Comparison of ENCODE assay signal across 27 cellular contexts in genomic region chr12:122200541-122201175, GRCh38. TPM values are rescaled to one million over a fixed set of nuclear protein-coding genes. Genes with fewer than 3 reads are reported as not detected.
A peak's percentile ranks its signal among the peaks of the same experiment; 100 is the strongest.
DNase-seq lines count a peak whose midpoint lies in the region; ATAC-seq and TF ChIP-seq lines count a peak whose summit lies in the region.
"Had no signal": no experiment of that assay in that cellular context is flagged by ENCODE, and none has a peak within 500 bp of the region (broad histone marks: within the 10 kb centered on the region; RNA-seq: fewer than 3 reads in every experiment).

No MANE protein-coding gene starts in this region.

- no peak overlapping the region for H2AFZ ChIP-seq in PC-3 (ENCODE audit: low read length)

- BruUV-seq in PC-3 (replicated peaks; lab: Mats Ljungman, UMichigan): no TSS peak

- H3K9me3 Mint-ChIP-seq in activated CD4-positive, alpha-beta T cell treated with anti-CD3 and anti-CD28 coated beads for 36 hours (ENCODE audit: low read depth): no peaks in the 10 kb centered on the region
- no peaks in the 10 kb centered on the region for H3K9me3 Mint-ChIP-seq in activated CD8-positive, alpha-beta T cell treated with anti-CD3 and anti-CD28 coated beads for 36 hours
- H3K9me3 Mint-ChIP-seq: activated naive CD4-positive, alpha-beta T cell treated with anti-CD3 and anti-CD28 coated beads for 36 hours had no signal

- intact Hi-C loops in PC-3 (cut with micrococcal nuclease): no loop called here
- intact Hi-C loops in sciatic nerve (cut with DNase I): no loop called here
- intact Hi-C loops in activated CD4-positive, alpha-beta T cell treated with anti-CD3 and anti-CD28 coated beads for 36 hours (cut with DNase I, micrococcal nuclease): no loop called here
- intact Hi-C loops in activated CD8-positive, alpha-beta T cell treated with anti-CD3 and anti-CD28 coated beads for 36 hours (cut with micrococcal nuclease): no loop called here

- H3K36me3 Mint-ChIP-seq in activated CD4-positive, alpha-beta T cell treated with anti-CD3 and anti-CD28 coated beads for 36 hours (ENCODE audit: low read depth): no peaks in the 10 kb centered on the region
- no peaks in the 10 kb centered on the region for H3K36me3 Mint-ChIP-seq in activated CD8-positive, alpha-beta T cell treated with anti-CD3 and anti-CD28 coated beads for 36 hours (ENCODE audit: low read depth)
- H3K36me3 Mint-ChIP-seq: activated CD4-positive, alpha-beta memory T cell treated with anti-CD3 and anti-CD28 coated beads for 36 hours had no signal

- CTCF ChIA-PET in PC-3 (lab: Charles Lee): no interaction called here
- CTCF ChIA-PET in activated CD4-positive, alpha-beta T cell treated with anti-CD3 and anti-CD28 coated beads for 36 hours (lab: Charles Lee): interaction anchor here (0.6 kb wide), 1 partner anchor 633 kb away, joined by 5 read pairs; no protein-coding TSS in a partner anchor
- CTCF ChIA-PET in activated CD8-positive, alpha-beta T cell treated with anti-CD3 and anti-CD28 coated beads for 36 hours (lab: Charles Lee): no interaction called here

- no peak overlapping the region for H3K27ac Mint-ChIP-seq in activated CD4-positive, alpha-beta T cell treated with anti-CD3 and anti-CD28 coated beads for 36 hours
- H3K27ac Mint-ChIP-seq in activated CD8-positive, alpha-beta T cell treated with anti-CD3 and anti-CD28 coated beads for 36 hours: no peak overlapping the region
- H3K27ac Mint-ChIP-seq: activated CD4-positive, alpha-beta memory T cell treated with anti-CD3 and anti-CD28 coated beads for 36 hours; activated naive CD4-positive, alpha-beta T cell treated with anti-CD3 and anti-CD28 coated beads for 36 hours; memory B cell; naive B cell; stimulated activated naive CD8-positive, alpha-beta T cell treated with anti-CD3 and anti-CD28 coated beads, Interleukin-15, Interleukin-2, amounts not matched to agents 100 ng/mL and 50 ng/mL, for 24 hours had no signal

- no peaks in the 10 kb centered on the region for H3K9me3 ChIP-seq in PC-3 (ENCODE audit: low read length)
- H3K9me3 ChIP-seq: SJCRH30, tibial artery had no signal

- H3K4me1 Mint-ChIP-seq in activated CD4-positive, alpha-beta T cell treated with anti-CD3 and anti-CD28 coated beads for 36 hours: peaks cover 20% of the 10 kb centered on the region
- peaks cover 18% of the 10 kb centered on the region for H3K4me1 Mint-ChIP-seq in activated CD8-positive, alpha-beta T cell treated with anti-CD3 and anti-CD28 coated beads for 36 hours (ENCODE audit: low read depth)

- peaks cover 24% of the 10 kb centered on the region for H3K27me3 Mint-ChIP-seq in activated CD4-positive, alpha-beta T cell treated with anti-CD3 and anti-CD28 coated beads for 36 hours
- peaks cover 24% of the 10 kb centered on the region for H3K27me3 Mint-ChIP-seq in activated CD8-positive, alpha-beta T cell treated with anti-CD3 and anti-CD28 coated beads for 36 hours

- in situ Hi-C loops in GM13976 (cut with MboI; ENCODE audit: low sequenced_read_pairs, unreplicated experiment): no loop called here

- TF ChIP-seq CTCF in GM13976 (IDR thresholded peaks at IDR 0.05; ENCODE audit: borderline replicate concordance, control extremely low read depth, extremely low read depth, insufficient read depth, missing control alignments): no peak
- 0 out of 2 replicates have a peak, but pooled peaks have one; percentile 23 for TF ChIP-seq CTCF in PC-3 (conservative IDR thresholded peaks at IDR 0.05; ENCODE audit: low read depth, low read length)
- TF ChIP-seq CTCF in activated CD8-positive, alpha-beta T cell treated with anti-CD3 and anti-CD28 coated beads for 36 hours (IDR thresholded peaks at IDR 0.05): no peak

- no peaks in the 10 kb centered on the region for H3K9me2 ChIP-seq in PC-3 (replicated peaks; ENCODE audit: low read length)

- peak; percentile 11 for DNase-seq in GM13976 (ENCODE audit: low spot score)
- DNase-seq in PC-3: no peak
- peak; percentile 40 for DNase-seq in iPS-NIHi7 (ENCODE audit: extremely low spot score)
- peak; percentile 49 for DNase-seq in sciatic nerve (ENCODE audit: low spot score)
- DNase-seq in activated CD4-positive, alpha-beta T cell treated with anti-CD3 and anti-CD28 coated beads for 36 hours: no peak
- no peak for DNase-seq in activated CD8-positive, alpha-beta T cell treated with anti-CD3 and anti-CD28 coated beads for 36 hours
- DNase-seq: activated CD4-positive, alpha-beta memory T cell treated with anti-CD3 and anti-CD28 coated beads for 36 hours; activated naive CD4-positive, alpha-beta T cell treated with anti-CD3 and anti-CD28 coated beads for 36 hours; amygdala; caudate nucleus; foreskin fibroblast; hippocampal formation; Karpas-422; naive B cell; NCI-H187 treated with DMSO at 0.1 percent for 48 hours; NCI-H2227 treated with DMSO at 0.1 percent for 48 hours; NCI-H774; SJCRH30; stimulated activated CD4-positive, alpha-beta T cell treated with anti-CD3 and anti-CD28 coated beads, Interleukin-4, amount 100 ng/mL, for 1 hour; T-helper 2 cell had no signal

- no peak overlapping the region for H3K4me3 ChIP-seq in PC-3 (ENCODE audit: low read length)
- H3K4me3 ChIP-seq: SJCRH30, tibial artery had no signal

- no peak overlapping the region for H3K4me2 ChIP-seq in PC-3 (ENCODE audit: low read length)

- no peaks in the 10 kb centered on the region for H3F3A ChIP-seq in PC-3 (ENCODE audit: low read length, unreplicated experiment)

- POLR2A ChIA-PET in PC-3 (lab: Charles Lee; ENCODE audit: unreplicated experiment): no interaction called here
- POLR2A ChIA-PET in activated CD4-positive, alpha-beta T cell treated with anti-CD3 and anti-CD28 coated beads for 36 hours (lab: Charles Lee): no interaction called here
- POLR2A ChIA-PET in activated CD8-positive, alpha-beta T cell treated with anti-CD3 and anti-CD28 coated beads for 36 hours (lab: Charles Lee): no interaction called here

- no peak overlapping the region for H3K27ac ChIP-seq in PC-3 (ENCODE audit: low read length)
- H3K27ac ChIP-seq: SJCRH30, tibial artery had no signal

- no peaks in the 10 kb centered on the region for H3K27me3 ChIP-seq in PC-3 (ENCODE audit: low read length)
- H3K27me3 ChIP-seq: SJCRH30 had no signal

- no peaks in the 10 kb centered on the region for H3K36me3 ChIP-seq in PC-3 (ENCODE audit: low read depth, low read length)
- H3K36me3 ChIP-seq: SJCRH30, tibial artery had no signal

- H3K4me3 Mint-ChIP-seq in activated CD4-positive, alpha-beta T cell treated with anti-CD3 and anti-CD28 coated beads for 36 hours: no peak overlapping the region
- no peak overlapping the region for H3K4me3 Mint-ChIP-seq in activated CD8-positive, alpha-beta T cell treated with anti-CD3 and anti-CD28 coated beads for 36 hours
- H3K4me3 Mint-ChIP-seq: activated CD4-positive, alpha-beta memory T cell treated with anti-CD3 and anti-CD28 coated beads for 36 hours; activated naive CD4-positive, alpha-beta T cell treated with anti-CD3 and anti-CD28 coated beads for 36 hours; memory B cell; stimulated activated naive CD8-positive, alpha-beta T cell treated with anti-CD3 and anti-CD28 coated beads, Interleukin-15, Interleukin-2, amounts not matched to agents 100 ng/mL and 50 ng/mL, for 24 hours had no signal

- no peaks in the 10 kb centered on the region for H3K79me2 ChIP-seq in PC-3 (ENCODE audit: low read length)

- H3K9ac ChIP-seq in PC-3 (ENCODE audit: low read length): no peak overlapping the region

- peaks cover 5% of the 10 kb centered on the region; the same call in 1 of the 2 replicates for H4K20me1 ChIP-seq in PC-3 (ENCODE audit: low read length)

- ATAC-seq in PC-3 (no peak), sciatic nerve (no peak), GM21515 (IDR thresholded peaks at IDR 0.05; ENCODE audit: unreplicated experiment) (no peak)
- ATAC-seq in activated CD4-positive, alpha-beta T cell treated with anti-CD3 and anti-CD28 coated beads for 36 hours: no peak
- ATAC-seq in activated CD8-positive, alpha-beta T cell treated with anti-CD3 and anti-CD28 coated beads for 36 hours: no peak

- H3K4me1 ChIP-seq in PC-3 (ENCODE audit: insufficient read depth, low read length): peaks cover 6% of the 10 kb centered on the region; the same call in 1 of the 2 replicates
- H3K4me1 ChIP-seq: SJCRH30 had no signal

RNA-seq across cellular contexts. Expression of gene B3GNT4, which starts 2.9 kb away (rescaled TPM):
- total RNA-seq in PC-3 (2014; rRNA removed) (4.0 and 4.8 TPM in 2 replicates), sciatic nerve (not detected)
- total RNA-seq in activated CD4-positive, alpha-beta T cell treated with anti-CD3 and anti-CD28 coated beads for 36 hours: 1 to 10 TPM; 2.0 to 2.6 TPM
- 1 to 10 TPM; 3.6 to 5.1 TPM for total RNA-seq in activated CD8-positive, alpha-beta T cell treated with anti-CD3 and anti-CD28 coated beads for 36 hours
- total RNA-seq: skeletal muscle tissue had no signal

RNA-seq across cellular contexts. Expression of gene LRRC43, which starts 17.7 kb away (rescaled TPM):
- 0.66 TPM in 1 of 2 replicates, not detected in the other for total RNA-seq in PC-3 (2014; rRNA removed)
- total RNA-seq in sciatic nerve: 0.58 TPM
- total RNA-seq in activated CD4-positive, alpha-beta T cell treated with anti-CD3 and anti-CD28 coated beads for 36 hours: under 1 TPM in 1 of 2 experiments, not detected in 1; 0.37 TPM
- total RNA-seq in activated CD8-positive, alpha-beta T cell treated with anti-CD3 and anti-CD28 coated beads for 36 hours: not detected
- total RNA-seq: epithelial cell of proximal tubule, skeletal muscle tissue had no signal

RNA-seq across cellular contexts. Expression of gene DIABLO, which starts 25.2 kb away (rescaled TPM):
- total RNA-seq in PC-3 (2014; rRNA removed) (97.6 and 112 TPM in 2 replicates), sciatic nerve (29.4 TPM)
- 10 to 100 TPM; 46.3 to 47.0 TPM for total RNA-seq in activated CD4-positive, alpha-beta T cell treated with anti-CD3 and anti-CD28 coated beads for 36 hours
- 10 to 100 TPM; 50.5 to 55.2 TPM for total RNA-seq in activated CD8-positive, alpha-beta T cell treated with anti-CD3 and anti-CD28 coated beads for 36 hours

RNA-seq across cellular contexts. Expression of gene IL31, which starts 26.6 kb away (rescaled TPM):
- not detected in 2 replicates for total RNA-seq in PC-3 (2014; rRNA removed)
- not detected for total RNA-seq in sciatic nerve
- 1 to 10 TPM; 2.1 to 4.0 TPM for total RNA-seq in activated CD4-positive, alpha-beta T cell treated with anti-CD3 and anti-CD28 coated beads for 36 hours
- not detected for total RNA-seq in activated CD8-positive, alpha-beta T cell treated with anti-CD3 and anti-CD28 coated beads for 36 hours
- total RNA-seq: activated naive CD4-positive, alpha-beta T cell treated with anti-CD3 and anti-CD28 coated beads for 36 hours; dermis microvascular lymphatic vessel endothelial cell; epithelial cell of proximal tubule; SJCRH30; skeletal muscle tissue had no signal

Comparison
In these comparisons a context has a peak if more than half of its experiments do, and no peak if none do; other contexts are left out.
1. DNase-seq: peak in GM13976 (single experiment), iPS-NIHi7 (single experiment) and sciatic nerve (single experiment); none in PC-3 (single experiment), activated CD4-positive, alpha-beta T cell treated with anti-CD3 and anti-CD28 coated beads for 36 hours (single experiment) and activated CD8-positive, alpha-beta T cell treated with anti-CD3 and anti-CD28 coated beads for 36 hours (single experiment).